ENCODE assay signal across 18 cellular contexts in the genomic region with DNA sequence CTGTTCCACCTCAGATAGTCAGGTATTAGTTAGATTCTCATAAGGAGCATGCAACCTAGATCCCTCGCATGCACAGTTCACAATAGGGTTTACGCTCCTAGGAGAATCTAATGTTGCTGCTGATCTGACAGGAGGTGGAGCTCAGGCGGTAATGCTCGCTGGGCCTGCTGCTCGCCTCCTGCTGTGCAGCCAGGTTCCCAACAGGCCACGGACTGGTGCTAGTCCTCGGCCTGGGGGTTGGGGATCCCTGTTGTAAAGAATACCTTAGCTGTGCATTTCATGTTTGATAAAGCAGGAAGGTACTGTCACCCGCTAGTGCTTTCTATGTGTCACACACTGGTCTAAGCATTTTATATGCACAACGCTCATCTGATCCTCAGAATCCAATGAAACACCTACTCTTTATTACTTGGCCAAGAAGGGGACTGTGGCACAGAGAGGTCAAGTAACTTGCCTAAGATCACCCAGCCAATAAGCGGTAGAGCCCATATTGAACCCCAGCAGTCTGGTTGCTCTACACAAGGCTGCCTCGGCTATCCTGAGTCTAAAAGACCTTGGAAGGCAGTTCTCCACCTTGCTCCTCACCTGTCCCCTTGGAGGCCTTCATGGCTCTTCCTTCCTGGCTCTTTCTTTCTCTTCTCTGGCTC. TPM values are rescaled to one million over a fixed set of nuclear protein-coding genes. Genes with fewer than 3 reads are reported as not detected.
"Had no signal": no experiment of that assay in that cellular context is flagged by ENCODE, and none has a peak within 500 bp of the region (broad histone marks: within the 10 kb centered on the region; RNA-seq: fewer than 3 reads in every experiment).

No MANE protein-coding gene starts in this region.

- FAIRE-seq: colon, pancreas had no signal

- H3K4me3 ChIP-seq: left lung, lung, pancreas, psoas muscle, right atrium auricular region, thyroid gland had no signal

- H3K4me1 ChIP-seq: left lung, pancreas, thyroid gland had no signal

- H3K27ac ChIP-seq: left lung, pancreas, psoas muscle, right atrium auricular region, thyroid gland, VCaP had no signal

- DNase-seq: activated CD4-positive, alpha-beta memory T cell treated with anti-CD3 and anti-CD28 coated beads, Interleukin-2, amount 10 ng/mL, durations not matched to agents 7 days and 5 days; activated CD4-positive, alpha-beta T cell treated with anti-CD3 and anti-CD28 coated beads, Interleukin-2, amount 10 ng/mL, durations not matched to agents 24 days and 14 days; activated T-cell treated with anti-CD3 and anti-CD28 coated beads, Interleukin-2, amount 50 U/mL, for 1 hour; aorta; brain microvascular endothelial cell; left lung; pancreas; psoas muscle; stimulated activated CD4-positive, alpha-beta T cell treated with anti-CD3 and anti-CD28 coated beads, Interleukin-1b, Interleukin-23, amount 100 ng/mL, for 48 hours; substantia nigra; thyroid gland had no signal

- H3K27me3 ChIP-seq: brain microvascular endothelial cell, pancreas, right atrium auricular region, thyroid gland had no signal

- ATAC-seq: activated CD4-positive, CD25-positive, alpha-beta regulatory T cell treated with anti-CD3 and anti-CD28 coated beads, Interleukin-2, amount 50 U/mL, for 24 hours; activated naive CD4-positive, alpha-beta T cell treated with anti-CD3 and anti-CD28 coated beads, Interleukin-2, amount 50 U/mL, for 72 hours; activated T-helper 17 cell treated with anti-CD3 and anti-CD28 coated beads, Interleukin-2, amount 50 U/mL, for 72 hours; left lung; psoas muscle had no signal

- H3K9me3 ChIP-seq: pancreas, psoas muscle, thyroid gland had no signal

- H3K36me3 ChIP-seq: brain microvascular endothelial cell, left lung, pancreas, right atrium auricular region, thyroid gland had no signal

RNA-seq across cellular contexts. Expression of gene SLC4A3, which starts 35.8 kb away (rescaled TPM):
- total RNA-seq: activated CD4-positive, alpha-beta memory T cell treated with anti-CD3 and anti-CD28 coated beads, Interleukin-2, amount 10 ng/mL, durations not matched to agents 7 days and 5 days; activated naive CD4-positive, alpha-beta T cell treated with anti-CD3 and anti-CD28 coated beads, Interleukin-2, amount 50 U/mL, for 72 hours; activated T-helper 17 cell treated with anti-CD3 and anti-CD28 coated beads, Interleukin-2, amount 50 U/mL, for 72 hours had no signal
